In the genomic region with DNA sequence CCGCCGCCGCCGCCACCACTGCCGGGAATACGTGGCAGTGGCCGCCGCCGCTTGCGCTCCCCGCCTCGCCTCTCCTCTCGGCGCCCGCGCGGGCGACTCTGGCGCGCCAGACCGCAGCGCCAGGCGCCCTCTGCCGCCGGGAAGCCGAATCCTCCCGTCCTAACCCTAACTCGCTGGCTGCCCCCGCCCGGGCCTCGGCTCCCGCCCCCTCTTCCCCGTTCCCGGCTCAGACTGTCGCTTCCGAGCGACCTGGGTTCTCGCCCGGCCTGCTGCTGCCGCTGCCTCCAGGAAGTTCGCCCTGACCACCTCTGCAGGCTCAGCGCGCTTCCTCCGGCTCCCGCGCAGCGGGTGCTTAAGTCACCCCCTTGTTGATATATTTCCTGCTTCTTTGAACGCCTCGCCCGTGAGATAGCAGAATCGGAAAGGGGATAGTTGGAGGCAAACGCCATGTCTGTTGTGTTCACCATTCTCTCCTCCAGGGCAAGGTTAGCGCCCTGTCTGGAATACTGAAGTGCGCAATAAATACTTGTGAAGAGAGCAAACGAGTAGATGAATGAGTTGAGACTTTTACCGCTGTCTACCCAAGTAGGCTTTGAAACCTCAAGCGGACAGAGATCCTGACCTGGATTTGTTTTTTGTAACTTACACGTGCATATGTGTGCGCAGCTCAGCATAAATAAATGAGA, we compare ENCODE assay signal across 1 cellular context.
TF ChIP-seq lines count a peak whose summit lies in the region.

A gene with protein sequence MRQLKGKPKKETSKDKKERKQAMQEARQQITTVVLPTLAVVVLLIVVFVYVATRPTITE (minus strand): TSS at position 100 of the 686 bp plus-strand sequence. CDS start 64,202 bp downstream, outside the sequence.

TF ChIP-seq in neural cell, 6 proteins besides CTCF, POLR2A, EP300 and RAD21 (continued from another document):
- peak; percentile 89 for TF ChIP-seq SMC3 (conservative IDR thresholded peaks at IDR 0.05; ENCODE audit: poor library complexity)
